In genomic region chr2:173171924-173172643, GRCh38 we compare ENCODE assay signal across 1 cellular context.
TF ChIP-seq lines count a peak whose summit lies in the region.

No MANE protein-coding gene starts in this region.

TF ChIP-seq in IMR-90, 13 proteins besides CTCF, POLR2A, EP300 and RAD21:
- TF ChIP-seq BHLHE40 (IDR thresholded peaks at IDR 0.05; ENCODE audit: low read depth, low read length) = no peak
- TF ChIP-seq CHD1 (IDR thresholded peaks at IDR 0.05; ENCODE audit: low read depth, low read length) = no peak
TF ChIP-seq in IMR-90: peak in this region for 0.
